Comparison of ENCODE assay signal across 1 cellular context in the genomic region with DNA sequence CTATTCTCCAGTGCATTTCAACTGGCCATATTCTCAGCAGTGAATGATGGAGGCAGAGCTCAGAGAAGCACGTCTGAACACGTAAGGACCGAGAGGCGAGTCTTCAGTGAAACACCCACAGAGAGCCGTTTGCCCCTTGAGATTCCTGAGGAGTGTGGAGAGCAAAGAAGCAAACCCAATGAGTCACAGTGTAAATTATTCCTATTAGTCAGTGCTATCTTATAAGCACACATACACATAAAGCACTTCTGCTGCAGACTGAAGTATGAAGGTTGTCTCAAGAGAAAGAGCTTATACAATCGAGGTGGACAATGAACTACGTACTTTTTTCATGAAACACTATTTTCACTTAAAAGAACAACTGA.
TF ChIP-seq lines count a peak whose summit lies in the region.

No MANE protein-coding gene starts in this region.

TF ChIP-seq in SK-N-SH treated with all-trans-retinoic acid at 6 μM for 48 hours, 23 proteins besides CTCF, POLR2A, EP300 and RAD21 (continued from another document):
- TF ChIP-seq CREB5 (CRISPR knock-in tag; IDR thresholded peaks at IDR 0.05; ENCODE audit: low read depth) (no peak), ZNF565 (CRISPR knock-in tag; conservative IDR thresholded peaks at IDR 0.05; ENCODE audit: low read depth) (no peak), ZFP30 (CRISPR knock-in tag; IDR thresholded peaks at IDR 0.05) (no peak), ZFP3 (CRISPR knock-in tag; IDR thresholded peaks at IDR 0.05) (no peak), TOX (CRISPR knock-in tag; IDR thresholded peaks at IDR 0.05; ENCODE audit: borderline replicate concordance) (no peak), SNAI2 (CRISPR knock-in tag; IDR thresholded peaks at IDR 0.05) (no peak), TSHZ2 (CRISPR knock-in tag; IDR thresholded peaks at IDR 0.05) (no peak), ZC3H10 (CRISPR knock-in tag; IDR thresholded peaks at IDR 0.05) (no peak), OSR1 (CRISPR knock-in tag; IDR thresholded peaks at IDR 0.05) (no peak), CSDC2 (CRISPR knock-in tag; IDR thresholded peaks at IDR 0.05) (no peak)
